Comparison of ENCODE assay signal across 1 cellular context in genomic region chr7:158976849-158977593, GRCh38.
TF ChIP-seq lines count a peak whose summit lies in the region.

No MANE protein-coding gene starts in this region.

TF ChIP-seq in K562, 482 proteins besides CTCF, POLR2A, EP300 and RAD21 (continued from another document):
- TF ChIP-seq RCOR1 (IDR thresholded peaks at IDR 0.05; ENCODE audit: borderline replicate concordance in 1 of 2, low read depth in 2 of 2, low read length in 2 of 2), result peak in 1 of 2 experiments; percentile 19; a peak in 1 of 4 replicates
- TF ChIP-seq NFE2L1 (tag; IDR thresholded peaks at IDR 0.05; ENCODE audit: borderline replicate concordance, low read depth), result no peak
- peak; percentile 62 for TF ChIP-seq RBM39 (optimal IDR thresholded peaks at IDR 0.05; ENCODE audit: low read depth, low read length)
- 0 out of 2 replicates have a peak, but pooled peaks have one; percentile 33 for TF ChIP-seq ZNF511 (CRISPR knock-in tag; IDR thresholded peaks at IDR 0.05)
- TF ChIP-seq CHD2 (IDR thresholded peaks at IDR 0.05; ENCODE audit: low read depth, low read length), result 0 out of 2 replicates have a peak, but pooled peaks have one; percentile 23
- TF ChIP-seq ATF1 (CRISPR knock-in tag; IDR thresholded peaks at IDR 0.05), result no peak
- TF ChIP-seq ATF1 (tag; IDR thresholded peaks at IDR 0.05), result peak; percentile 94
- TF ChIP-seq ZBTB12 (CRISPR knock-in tag; IDR thresholded peaks at IDR 0.05), result peak; percentile 62
- TF ChIP-seq ARID4B (CRISPR knock-in tag; IDR thresholded peaks at IDR 0.05), result no peak
- TF ChIP-seq MAZ (CRISPR knock-in tag; conservative IDR thresholded peaks at IDR 0.05 in 1 of 2, IDR thresholded peaks at IDR 0.05 in 1 of 2), result peak in 1 of 2 experiments; percentile 85; a peak in 3 of 4 replicates
- peak; percentile 94 for TF ChIP-seq CREM (IDR thresholded peaks at IDR 0.05; ENCODE audit: low read depth)
TF ChIP-seq in K562: peak in this region for 54.
